ENCODE assay signal across 15 cellular contexts in the genomic region with DNA sequence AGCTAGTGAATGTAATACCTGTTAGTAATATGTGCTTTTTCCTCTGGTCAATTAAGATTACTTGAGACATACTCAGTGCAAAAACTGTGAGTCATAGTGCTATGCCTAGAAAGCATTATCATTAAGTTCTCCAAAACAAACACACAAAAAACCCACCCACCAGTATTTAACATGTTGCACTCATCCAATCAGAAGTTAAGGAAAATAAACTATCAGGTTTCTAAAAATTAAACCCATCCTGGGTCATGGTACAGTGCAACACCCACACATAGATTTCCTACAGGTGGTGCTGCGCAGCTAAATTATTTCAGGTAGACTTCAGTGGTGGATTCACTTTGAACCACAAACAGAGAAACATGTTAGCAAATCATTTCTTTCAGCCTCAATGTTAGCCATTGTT.
"Had no signal": no experiment of that assay in that cellular context is flagged by ENCODE, and none has a peak within 500 bp of the region (broad histone marks: within the 10 kb centered on the region; RNA-seq: fewer than 3 reads in every experiment).

No MANE protein-coding gene starts in this region.

- H3K9me3 ChIP-seq: colonic mucosa, sigmoid colon, transverse colon had no signal

- H3K27me3 ChIP-seq: colonic mucosa, hepatocyte, sigmoid colon, transverse colon had no signal

- H3K4me3 ChIP-seq: colonic mucosa, hepatocyte, sigmoid colon, transverse colon had no signal

- H3K4me1 ChIP-seq: colonic mucosa, sigmoid colon, transverse colon had no signal

- H3K4me2 ChIP-seq: hepatocyte had no signal

- H2AFZ ChIP-seq: hepatocyte had no signal

- H3K27ac ChIP-seq: colonic mucosa, hepatocyte, sigmoid colon, transverse colon, WERI-Rb-1 had no signal

- H3K36me3 ChIP-seq: colonic mucosa, sigmoid colon, transverse colon, WERI-Rb-1 had no signal

- H3K4me1 Mint-ChIP-seq: activated CD4-positive, alpha-beta T cell treated with anti-CD3 and anti-CD28 coated beads for 36 hours had no signal

- H3K4me3 Mint-ChIP-seq: activated CD4-positive, alpha-beta T cell treated with anti-CD3 and anti-CD28 coated beads for 36 hours; activated CD8-positive, alpha-beta T cell treated with anti-CD3 and anti-CD28 coated beads for 36 hours had no signal

- H3K27ac Mint-ChIP-seq: activated CD4-positive, alpha-beta T cell treated with anti-CD3 and anti-CD28 coated beads for 36 hours; activated CD8-positive, alpha-beta T cell treated with anti-CD3 and anti-CD28 coated beads for 36 hours had no signal

- H3K27me3 Mint-ChIP-seq: activated CD4-positive, alpha-beta T cell treated with anti-CD3 and anti-CD28 coated beads for 36 hours; activated CD8-positive, alpha-beta T cell treated with anti-CD3 and anti-CD28 coated beads for 36 hours had no signal

- ATAC-seq: activated CD4-positive, alpha-beta T cell treated with anti-CD3 and anti-CD28 coated beads for 36 hours; activated CD8-positive, alpha-beta T cell treated with anti-CD3 and anti-CD28 coated beads for 36 hours had no signal

- DNase-seq: activated CD4-positive, alpha-beta T cell treated with anti-CD3 and anti-CD28 coated beads for 36 hours; activated CD8-positive, alpha-beta memory T cell treated with anti-CD3 and anti-CD28 coated beads, Interleukin-2, amount 50 U/mL, for 48 hours; activated CD8-positive, alpha-beta T cell treated with anti-CD3 and anti-CD28 coated beads for 36 hours; aorta; colonic mucosa; effector CD4-positive, alpha-beta T cell; kidney glomerular epithelial cell; sigmoid colon; stimulated activated naive CD4-positive, alpha-beta T cell; substantia nigra; T1000; transverse colon; WERI-Rb-1 had no signal

- H3K9me3 Mint-ChIP-seq: activated CD8-positive, alpha-beta T cell treated with anti-CD3 and anti-CD28 coated beads for 36 hours had no signal

- FAIRE-seq: endothelial cell of umbilical vein had no signal

- H3K79me2 ChIP-seq: hepatocyte had no signal
